In genomic region chr12:56358836-56359532, GRCh38 we compare ENCODE assay signal across 9 cellular contexts. TPM values are rescaled to one million over a fixed set of nuclear protein-coding genes. Genes with fewer than 3 reads are reported as not detected.
DNase-seq lines count a peak whose midpoint lies in the region; ATAC-seq and TF ChIP-seq lines count a peak whose summit lies in the region.
"Had no signal": no experiment of that assay in that cellular context is flagged by ENCODE, and none has a peak within 500 bp of the region (broad histone marks: within the 10 kb centered on the region; RNA-seq: fewer than 3 reads in every experiment).

No MANE protein-coding gene starts in this region.

- H3K9ac ChIP-seq in SK-N-SH, result peak overlapping the region; percentile 80
- H3K9ac ChIP-seq in neural progenitor cell, result peak overlapping the region; percentile 58

- 23% methylated on average over 1 of the region's 1 CpG for WGBS in SK-N-SH (ENCODE audit: low lambda C conversion rate)

- H3F3A ChIP-seq in SK-N-SH (replicated peaks; ENCODE audit: insufficient read depth), result peaks cover 6% of the 10 kb centered on the region
- H3F3A ChIP-seq in neural progenitor cell (ENCODE audit: low read depth), result peaks cover 10% of the 10 kb centered on the region

- H3K4me2 ChIP-seq in SK-N-SH (peak overlapping the region; percentile 84), neural progenitor cell (peak overlapping the region; percentile 82)

- no peaks in the 10 kb centered on the region for H3K9me3 Mint-ChIP-seq in activated CD8-positive, alpha-beta memory T cell treated with anti-CD3 and anti-CD28 coated beads, Interleukin-2, amount 10 ng/mL, durations not matched to agents 7 days and 5 days (ENCODE audit: low read depth)
- no peaks in the 10 kb centered on the region for H3K9me3 Mint-ChIP-seq in neural progenitor cell

- ATAC-seq in activated CD8-positive, alpha-beta memory T cell treated with anti-CD3 and anti-CD28 coated beads, Interleukin-2, amount 10 ng/mL, durations not matched to agents 7 days and 5 days, result no peak
- ATAC-seq in HG02885 (IDR thresholded peaks at IDR 0.05; ENCODE audit: poor library complexity, unreplicated experiment), result no peak
- no peak for ATAC-seq in GM21447 (IDR thresholded peaks at IDR 0.05; ENCODE audit: unreplicated experiment)
- no peak for ATAC-seq in HG03095 (IDR thresholded peaks at IDR 0.05; ENCODE audit: unreplicated experiment)

- H3K9me2 ChIP-seq in SK-N-SH, result no peaks in the 10 kb centered on the region

- peak; percentile 52 for DNase-seq in activated CD8-positive, alpha-beta memory T cell treated with anti-CD3 and anti-CD28 coated beads, Interleukin-2, amount 10 ng/mL, durations not matched to agents 7 days and 5 days
- no peak for DNase-seq in activated CD8-positive, alpha-beta memory T cell treated with anti-CD3 and anti-CD28 coated beads for 24 hours
- DNase-seq in SK-N-SH (no peak), erythroblast (lab: John Stamatoyannopoulos, UW) (peak; percentile 19 to 44), neural progenitor cell (ENCODE audit: low spot score) (no peak)

- H3K27ac Mint-ChIP-seq in activated CD8-positive, alpha-beta memory T cell treated with anti-CD3 and anti-CD28 coated beads, Interleukin-2, amount 10 ng/mL, durations not matched to agents 7 days and 5 days, result peak overlapping the region; percentile 95
- H3K27ac Mint-ChIP-seq in neural progenitor cell, result no peak overlapping the region

- H3K27me3 ChIP-seq in SK-N-SH (ENCODE audit: insufficient read depth), result no peaks in the 10 kb centered on the region
- peaks cover 10% of the 10 kb centered on the region for H3K27me3 ChIP-seq in neural progenitor cell

- TF ChIP-seq CTCF in SK-N-SH (IDR thresholded peaks at IDR 0.05) (no peak), neural progenitor cell (IDR thresholded peaks at IDR 0.05) (no peak)

- H3K36me3 ChIP-seq in SK-N-SH (replicated peaks in 1 of 2; ENCODE audit: control insufficient read depth in 1 of 2, insufficient read depth in 2 of 2, low read length in 1 of 2), result peaks cover 26 to 27% of the 10 kb centered on the region in 2 experiments
- H3K36me3 ChIP-seq in neural progenitor cell, result no peaks in the 10 kb centered on the region

- H3K4me1 ChIP-seq in SK-N-SH (ENCODE audit: control insufficient read depth in 1 of 2, insufficient read depth in 2 of 2, low read depth in 1 of 2, low read length in 1 of 2) (peaks cover 0 to 9% of the 10 kb centered on the region in 2 experiments; a peak in 1 of 4 replicates), neural progenitor cell (peaks cover 3% of the 10 kb centered on the region)

- peaks cover 24% of the 10 kb centered on the region for H3K4me1 Mint-ChIP-seq in activated CD8-positive, alpha-beta memory T cell treated with anti-CD3 and anti-CD28 coated beads, Interleukin-2, amount 10 ng/mL, durations not matched to agents 7 days and 5 days
- H3K4me1 Mint-ChIP-seq in neural progenitor cell, result peaks cover 17% of the 10 kb centered on the region

- H4K20me1 ChIP-seq in SK-N-SH (ENCODE audit: insufficient read depth), result no peaks in the 10 kb centered on the region; the same call in 1 of the 2 replicates
- H4K20me1 ChIP-seq in neural progenitor cell (ENCODE audit: low read depth), result no peaks in the 10 kb centered on the region

- H3K4me3 ChIP-seq in SK-N-SH (ENCODE audit: low read depth in 2 of 2, low read length in 1 of 2) (peak overlapping the region; percentile 81 to 82), neural progenitor cell (peak overlapping the region; percentile 85)

- POLR2A ChIA-PET in SK-N-SH (lab: Yijun Ruan, JAX), result interaction anchor here (1.4 to 2.9 kb wide), 6 partner anchors 26 to 255 kb away, joined by 4 to 26 read pairs (median 6); partner anchors contain the start of genes COQ10A, PA2G4, PAN2 and TIMELESS

- no peaks in the 10 kb centered on the region for H3K9me3 ChIP-seq in SK-N-SH
- no peaks in the 10 kb centered on the region for H3K9me3 ChIP-seq in neural progenitor cell (ENCODE audit: low read depth)

- no peaks in the 10 kb centered on the region for H3K27me3 Mint-ChIP-seq in activated CD8-positive, alpha-beta memory T cell treated with anti-CD3 and anti-CD28 coated beads, Interleukin-2, amount 10 ng/mL, durations not matched to agents 7 days and 5 days
- H3K27me3 Mint-ChIP-seq in neural progenitor cell (ENCODE audit: insufficient read depth, low read depth), result peaks cover 6% of the 10 kb centered on the region

- no peak for TF ChIP-seq POLR2A in erythroblast (IDR thresholded peaks at IDR 0.05; ENCODE audit: low read length)

- peak overlapping the region; percentile 93 for H3K4me3 Mint-ChIP-seq in activated CD8-positive, alpha-beta memory T cell treated with anti-CD3 and anti-CD28 coated beads, Interleukin-2, amount 10 ng/mL, durations not matched to agents 7 days and 5 days
- H3K4me3 Mint-ChIP-seq in neural progenitor cell, result peak overlapping the region; percentile 96

- H3K36me3 Mint-ChIP-seq in activated CD8-positive, alpha-beta memory T cell treated with anti-CD3 and anti-CD28 coated beads, Interleukin-2, amount 10 ng/mL, durations not matched to agents 7 days and 5 days, result peaks cover 35% of the 10 kb centered on the region
- peaks cover 7% of the 10 kb centered on the region for H3K36me3 Mint-ChIP-seq in neural progenitor cell

- peaks cover 29% of the 10 kb centered on the region for H3K79me2 ChIP-seq in SK-N-SH (ENCODE audit: insufficient read depth)
- peaks cover 22% of the 10 kb centered on the region for H3K79me2 ChIP-seq in neural progenitor cell (ENCODE audit: low read depth)

- TF ChIP-seq RAD21 in SK-N-SH (IDR thresholded peaks at IDR 0.05; ENCODE audit: low read length), result no peak

- H2AFZ ChIP-seq in SK-N-SH (ENCODE audit: low read depth), result peak overlapping the region; percentile 33; the same call in 1 of the 2 replicates
- peak overlapping the region; percentile 48 for H2AFZ ChIP-seq in neural progenitor cell (replicated peaks)

- H3K27ac ChIP-seq in SK-N-SH (ENCODE audit: low read depth in 2 of 2, low read length in 1 of 2) (peak overlapping the region; percentile 76 to 77), neural progenitor cell (peak overlapping the region; percentile 8)

- CTCF ChIA-PET in activated CD8-positive, alpha-beta memory T cell treated with anti-CD3 and anti-CD28 coated beads, Interleukin-2, amount 10 ng/mL, durations not matched to agents 7 days and 5 days (lab: Charles Lee), result interaction anchor here (0.8 to 4.6 kb wide), 18 partner anchors 11 to 241 kb away, joined by 3 to 21 read pairs (median 5); partner anchors contain the start of genes ANKRD52, CNPY2, COQ10A and ESYT1
- CTCF ChIA-PET in SK-N-SH (lab: Yijun Ruan, JAX), result interaction anchor here (1.0 to 1.9 kb wide), 7 partner anchors 8 to 170 kb away, joined by 3 to 7 read pairs (median 5); partner anchors contain the start of genes ANKRD52, CNPY2, RNF41 and SMARCC2

- no peak for TF ChIP-seq EP300 in SK-N-SH (IDR thresholded peaks at IDR 0.05; ENCODE audit: borderline replicate concordance in 1 of 2, low read depth in 1 of 2, low read length in 1 of 2)

TF ChIP-seq in SK-N-SH, 30 proteins besides CTCF, POLR2A, EP300 and RAD21:
- peak; percentile 68; the same call in 1 of the 2 replicates for TF ChIP-seq USF1 (IDR thresholded peaks at IDR 0.05; ENCODE audit: borderline replicate concordance, low read depth)
- TF ChIP-seq POLR2AphosphoS5 (IDR thresholded peaks at IDR 0.05; ENCODE audit: low read depth, low read length), result 0 out of 2 replicates have a peak, but pooled peaks have one; percentile 25
- TF ChIP-seq RXRA (IDR thresholded peaks at IDR 0.05; ENCODE audit: borderline replicate concordance, low read depth), result no peak
- TF ChIP-seq TCF12 (IDR thresholded peaks at IDR 0.05), result peak; percentile 36; the same call in 1 of the 2 replicates
- no peak for TF ChIP-seq MXI1 (IDR thresholded peaks at IDR 0.05; ENCODE audit: low read depth, low read length)

RNA-seq across cellular contexts. Expression of gene STAT2, which starts 0.9 kb away (rescaled TPM):
- 100 to 1,000 TPM; 178 to 308 TPM for total RNA-seq in activated CD8-positive, alpha-beta memory T cell treated with anti-CD3 and anti-CD28 coated beads, Interleukin-2, amount 10 ng/mL, durations not matched to agents 7 days and 5 days
- polyA plus RNA-seq in SK-N-SH (2012; rRNA removed), result 58.1 and 91.4 TPM in 2 replicates
- polyA plus RNA-seq in SK-N-SH (2012; cell fraction: cytosol; rRNA removed), result 30.8 and 38.8 TPM in 2 replicates
- polyA plus RNA-seq in SK-N-SH (2012; cell fraction: nucleus; rRNA removed), result 232 and 338 TPM in 2 replicates
- total RNA-seq in neural progenitor cell (ENCODE audit: low replicate concordance), result 86.4 and 105 TPM in 2 replicates

RNA-seq across cellular contexts. Expression of gene APOF, which starts 3.7 kb away (rescaled TPM):
- total RNA-seq in activated CD8-positive, alpha-beta memory T cell treated with anti-CD3 and anti-CD28 coated beads, Interleukin-2, amount 10 ng/mL, durations not matched to agents 7 days and 5 days, result not detected
- polyA plus RNA-seq in SK-N-SH (2012; rRNA removed), result not detected in 2 replicates
- polyA plus RNA-seq in SK-N-SH (2012; cell fraction: cytosol; rRNA removed), result not detected in 2 replicates
- polyA plus RNA-seq in SK-N-SH (2012; cell fraction: nucleus; rRNA removed), result not detected in 2 replicates
- total RNA-seq in neural progenitor cell (ENCODE audit: low replicate concordance), result not detected in 2 replicates
- total RNA-seq: pulmonary artery endothelial cell had no signal

RNA-seq across cellular contexts. Expression of gene IL23A, which starts 20.3 kb away (rescaled TPM):
- total RNA-seq in activated CD8-positive, alpha-beta memory T cell treated with anti-CD3 and anti-CD28 coated beads, Interleukin-2, amount 10 ng/mL, durations not matched to agents 7 days and 5 days, result 10 to 100 TPM in 1 of 2 experiments, 1 to 10 TPM in 1; 2.9 to 12.4 TPM
- polyA plus RNA-seq in SK-N-SH (2012; rRNA removed), result 0.29 and 0.46 TPM in 2 replicates
- polyA plus RNA-seq in SK-N-SH (2012; cell fraction: cytosol; rRNA removed), result 0.21 and 0.33 TPM in 2 replicates
- polyA plus RNA-seq in SK-N-SH (2012; cell fraction: nucleus; rRNA removed), result 0.55 and 0.61 TPM in 2 replicates
- 0.31 and 1.5 TPM in 2 replicates for total RNA-seq in neural progenitor cell (ENCODE audit: low replicate concordance)

RNA-seq across cellular contexts. Expression of gene PAN2, which starts 25.2 kb away (rescaled TPM):
- 10 to 100 TPM; 48.7 to 72.5 TPM for total RNA-seq in activated CD8-positive, alpha-beta memory T cell treated with anti-CD3 and anti-CD28 coated beads, Interleukin-2, amount 10 ng/mL, durations not matched to agents 7 days and 5 days
- 37.1 and 66.9 TPM in 2 replicates for polyA plus RNA-seq in SK-N-SH (2012; rRNA removed)
- polyA plus RNA-seq in SK-N-SH (2012; cell fraction: cytosol; rRNA removed), result 10.6 and 12.4 TPM in 2 replicates
- polyA plus RNA-seq in SK-N-SH (2012; cell fraction: nucleus; rRNA removed), result 243 and 418 TPM in 2 replicates
- 61.9 and 116 TPM in 2 replicates for total RNA-seq in neural progenitor cell (ENCODE audit: low replicate concordance)

RNA-seq across cellular contexts. Expression of gene CNPY2, which starts 43.2 kb away (rescaled TPM):
- total RNA-seq in activated CD8-positive, alpha-beta memory T cell treated with anti-CD3 and anti-CD28 coated beads, Interleukin-2, amount 10 ng/mL, durations not matched to agents 7 days and 5 days, result 100 to 1,000 TPM; 110 to 161 TPM
- 191 and 196 TPM in 2 replicates for polyA plus RNA-seq in SK-N-SH (2012; rRNA removed)
- 197 and 248 TPM in 2 replicates for polyA plus RNA-seq in SK-N-SH (2012; cell fraction: cytosol; rRNA removed)
- 105 and 118 TPM in 2 replicates for polyA plus RNA-seq in SK-N-SH (2012; cell fraction: nucleus; rRNA removed)
- total RNA-seq in neural progenitor cell (ENCODE audit: low replicate concordance), result 107 and 128 TPM in 2 replicates

Comparison
In these comparisons a context has a peak if more than half of its experiments do, and no peak if none do; other contexts are left out.
1. DNase-seq: peak in activated CD8-positive, alpha-beta memory T cell treated with anti-CD3 and anti-CD28 coated beads, Interleukin-2, amount 10 ng/mL, durations not matched to agents 7 days and 5 days (single experiment) and erythroblast (2 of 2); none in activated CD8-positive, alpha-beta memory T cell treated with anti-CD3 and anti-CD28 coated beads for 24 hours (single experiment), SK-N-SH (single experiment) and neural progenitor cell (single experiment).